In genomic region chr14:68684466-68685418, GRCh38 we compare ENCODE assay signal across 9 cellular contexts.
DNase-seq lines count a peak whose midpoint lies in the region; ATAC-seq and FAIRE-seq lines count a peak whose summit lies in the region.
"Had no signal": no experiment of that assay in that cellular context is flagged by ENCODE, and none has a peak within 500 bp of the region (broad histone marks: within the 10 kb centered on the region; RNA-seq: fewer than 3 reads in every experiment).

No MANE protein-coding gene starts in this region.

- no peaks in the 10 kb centered on the region for H3K9me3 Mint-ChIP-seq in T-helper 2 cell treated with Interferon-gamma antibody and Interleukin-4, amounts not matched to agents 5 μg/mL and 100 μg/mL, for 36 hours
- no peaks in the 10 kb centered on the region for H3K9me3 Mint-ChIP-seq in stimulated activated memory B cell treated with anti-CD40 and anti-IgM and Interleukin-4, amounts not matched to agents 10 μg/mL and 1 μg/mL and 100 μg/mL, for 72 hours

- no peak for FAIRE-seq in frontal cortex (lab: Jason Lieb, UNC)
- FAIRE-seq: A204.1 had no signal

- H3K27me3 Mint-ChIP-seq in T-helper 2 cell treated with Interferon-gamma antibody and Interleukin-4, amounts not matched to agents 5 μg/mL and 100 μg/mL, for 36 hours (ENCODE audit: low read depth), result no peaks in the 10 kb centered on the region
- no peaks in the 10 kb centered on the region for H3K27me3 Mint-ChIP-seq in T-helper 17 cell
- no peaks in the 10 kb centered on the region for H3K27me3 Mint-ChIP-seq in stimulated activated memory B cell treated with anti-CD40 and anti-IgM and Interleukin-4, amounts not matched to agents 10 μg/mL and 1 μg/mL and 100 μg/mL, for 72 hours

- no peak for ATAC-seq in T-helper 17 cell
- no peak for ATAC-seq in stimulated activated memory B cell treated with anti-CD40 and anti-IgM and Interleukin-4, amounts not matched to agents 10 μg/mL and 1 μg/mL and 100 μg/mL, for 72 hours
- no peak for ATAC-seq in GM18519 (IDR thresholded peaks at IDR 0.05; ENCODE audit: low FRiP score, unreplicated experiment)

- no peak for DNase-seq in T-helper 2 cell treated with Interferon-gamma antibody and Interleukin-4, amounts not matched to agents 5 μg/mL and 100 μg/mL, for 36 hours (ENCODE audit: low spot score)
- DNase-seq in T-helper 2 cell (no peak), T-helper 17 cell (no peak), islet precursor cell (peak; percentile 51), frontal cortex (ENCODE audit: low spot score in 2 of 2) (no peak)
- no peak for DNase-seq in stimulated activated naive CD4-positive, alpha-beta T cell treated with Interleukin-2 at 50 U/mL for 16 hours (lab: John Stamatoyannopoulos, UW)

- H3K36me3 Mint-ChIP-seq in T-helper 2 cell treated with Interferon-gamma antibody and Interleukin-4, amounts not matched to agents 5 μg/mL and 100 μg/mL, for 36 hours (ENCODE audit: low read depth), result no peaks in the 10 kb centered on the region
- no peaks in the 10 kb centered on the region for H3K36me3 Mint-ChIP-seq in T-helper 17 cell (ENCODE audit: low read depth)
- peaks cover 19% of the 10 kb centered on the region for H3K36me3 Mint-ChIP-seq in stimulated activated memory B cell treated with anti-CD40 and anti-IgM and Interleukin-4, amounts not matched to agents 10 μg/mL and 1 μg/mL and 100 μg/mL, for 72 hours

- peak overlapping the region; percentile 60 for H3K4me3 Mint-ChIP-seq in T-helper 2 cell treated with Interferon-gamma antibody and Interleukin-4, amounts not matched to agents 5 μg/mL and 100 μg/mL, for 36 hours
- peak overlapping the region; percentile 75 for H3K4me3 Mint-ChIP-seq in T-helper 17 cell
- H3K4me3 Mint-ChIP-seq in stimulated activated memory B cell treated with anti-CD40 and anti-IgM and Interleukin-4, amounts not matched to agents 10 μg/mL and 1 μg/mL and 100 μg/mL, for 72 hours, result peak overlapping the region; percentile 76

- H3K4me1 Mint-ChIP-seq in T-helper 2 cell treated with Interferon-gamma antibody and Interleukin-4, amounts not matched to agents 5 μg/mL and 100 μg/mL, for 36 hours (ENCODE audit: low read depth), result peaks cover 36% of the 10 kb centered on the region
- H3K4me1 Mint-ChIP-seq in T-helper 17 cell, result peaks cover 60% of the 10 kb centered on the region
- H3K4me1 Mint-ChIP-seq in stimulated activated memory B cell treated with anti-CD40 and anti-IgM and Interleukin-4, amounts not matched to agents 10 μg/mL and 1 μg/mL and 100 μg/mL, for 72 hours, result peaks cover 94% of the 10 kb centered on the region

- H3K27ac Mint-ChIP-seq in T-helper 2 cell treated with Interferon-gamma antibody and Interleukin-4, amounts not matched to agents 5 μg/mL and 100 μg/mL, for 36 hours, result peak overlapping the region; percentile 85
- peak overlapping the region; percentile 100 for H3K27ac Mint-ChIP-seq in T-helper 17 cell
- H3K27ac Mint-ChIP-seq in stimulated activated memory B cell treated with anti-CD40 and anti-IgM and Interleukin-4, amounts not matched to agents 10 μg/mL and 1 μg/mL and 100 μg/mL, for 72 hours, result peak overlapping the region; percentile 99

- H3K9me3 ChIP-seq in T-helper 17 cell (ENCODE audit: control insufficient read depth, low read length, poor library complexity, severe bottlenecking), result no peaks in the 10 kb centered on the region
